Comparison of ENCODE assay signal across 18 cellular contexts in the genomic region with DNA sequence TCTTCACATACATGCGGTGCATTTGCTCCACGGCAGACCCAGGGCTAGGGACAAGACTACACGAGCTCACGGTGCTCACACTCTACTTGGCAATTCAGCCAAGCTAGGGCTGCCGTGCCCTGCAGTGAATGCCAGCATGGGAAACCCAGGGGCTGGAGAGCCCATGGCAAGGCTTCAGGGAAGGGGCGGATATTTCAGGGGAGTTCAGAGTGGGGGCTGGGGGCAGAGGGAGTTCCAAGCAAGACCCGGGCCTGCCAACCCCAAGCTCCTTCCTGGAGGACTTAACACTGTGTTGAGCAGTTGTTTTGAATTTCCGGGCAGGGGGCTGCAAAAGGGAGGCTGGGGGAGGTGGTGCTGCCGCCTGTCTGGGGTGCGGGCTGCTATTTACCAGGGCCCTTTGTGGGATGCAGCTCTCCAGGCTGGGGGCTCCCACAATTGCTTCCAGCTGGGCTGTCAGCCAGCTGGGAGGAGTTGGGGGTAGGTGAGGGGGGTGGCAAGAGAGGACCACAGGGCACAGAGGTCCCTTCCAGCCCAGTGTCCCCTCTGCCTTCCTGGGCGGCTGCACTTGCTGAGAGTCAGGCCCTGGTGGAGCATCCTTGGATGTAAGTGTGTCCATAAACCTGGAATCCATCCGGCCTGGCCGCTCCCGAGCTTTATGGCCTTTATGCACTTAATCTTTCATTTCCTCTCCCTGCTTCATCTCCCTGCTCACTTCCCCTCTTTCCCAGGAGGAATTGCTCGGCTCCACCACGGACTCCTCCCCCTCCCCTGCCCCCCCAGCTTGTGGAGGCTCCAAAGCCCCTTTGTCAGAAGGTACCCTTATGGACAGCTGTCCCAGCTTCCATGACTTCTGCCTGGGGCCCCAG. TPM values are rescaled to one million over a fixed set of nuclear protein-coding genes. Genes with fewer than 3 reads are reported as not detected.
DNase-seq lines count a peak whose midpoint lies in the region; ATAC-seq and TF ChIP-seq lines count a peak whose summit lies in the region.
"Had no signal": no experiment of that assay in that cellular context is flagged by ENCODE, and none has a peak within 500 bp of the region (broad histone marks: within the 10 kb centered on the region; RNA-seq: fewer than 3 reads in every experiment).

No MANE protein-coding gene starts in this region.

- H3K27me3 Mint-ChIP-seq in brain (peaks cover 11% of the 10 kb centered on the region), mesothelial cell of epicardium (ENCODE audit: low read depth) (no peaks in the 10 kb centered on the region)

- H3K27ac Mint-ChIP-seq in brain (peak overlapping the region; percentile 16 to 80 (median 64)), mesothelial cell of epicardium (peak overlapping the region; percentile 90)
- H3K27ac Mint-ChIP-seq: memory B cell had no signal

- no peaks in the 10 kb centered on the region for H3K36me3 ChIP-seq in cardiac muscle cell
- no peaks in the 10 kb centered on the region for H3K36me3 ChIP-seq in upper lobe of right lung
- no peaks in the 10 kb centered on the region for H3K36me3 ChIP-seq in Peyer's patch
- H3K36me3 ChIP-seq: heart right ventricle, right lobe of liver, thyroid gland had no signal

- no peak overlapping the region for H3K4me3 ChIP-seq in cardiac muscle cell
- no peak overlapping the region for H3K4me3 ChIP-seq in upper lobe of right lung
- H3K4me3 ChIP-seq in Peyer's patch = no peak overlapping the region
- H3K4me3 ChIP-seq: dorsolateral prefrontal cortex, heart right ventricle, right lobe of liver, thyroid gland had no signal

- H3K27ac ChIP-seq in cardiac muscle cell (peak overlapping the region; percentile 85), upper lobe of right lung (no peak overlapping the region), Peyer's patch (no peak overlapping the region)
- H3K27ac ChIP-seq: dorsolateral prefrontal cortex, heart right ventricle, right lobe of liver, thyroid gland had no signal

- TF ChIP-seq CTCF in cardiac muscle cell (IDR thresholded peaks at IDR 0.05; ENCODE audit: low read depth, low read length) = no peak
- no peak for TF ChIP-seq CTCF in brain (conservative IDR thresholded peaks at IDR 0.05)
- no peak for TF ChIP-seq CTCF in mesothelial cell of epicardium (IDR thresholded peaks at IDR 0.05; ENCODE audit: unreplicated experiment)
- no peak for TF ChIP-seq CTCF in upper lobe of right lung (IDR thresholded peaks at IDR 0.05)
- no peak for TF ChIP-seq CTCF in Peyer's patch (IDR thresholded peaks at IDR 0.05)

- H3K4me1 Mint-ChIP-seq in brain = peaks cover 87% of the 10 kb centered on the region
- H3K4me1 Mint-ChIP-seq in mesothelial cell of epicardium = peaks cover 72% of the 10 kb centered on the region
- H3K4me1 Mint-ChIP-seq: memory B cell had no signal

- H3K9me3 ChIP-seq in cardiac muscle cell (ENCODE audit: low read depth) (no peaks in the 10 kb centered on the region), upper lobe of right lung (no peaks in the 10 kb centered on the region), Peyer's patch (no peaks in the 10 kb centered on the region)
- H3K9me3 ChIP-seq: heart right ventricle, right lobe of liver, thyroid gland had no signal

- no peak for TF ChIP-seq POLR2A in Peyer's patch (IDR thresholded peaks at IDR 0.05)

- H3K4me1 ChIP-seq in cardiac muscle cell (ENCODE audit: low read depth) = peaks cover 65% of the 10 kb centered on the region
- peaks cover 16% of the 10 kb centered on the region for H3K4me1 ChIP-seq in upper lobe of right lung
- H3K4me1 ChIP-seq in Peyer's patch = peaks cover 0 to 24% (median 0%) of the 10 kb centered on the region in 4 donors

- intact Hi-C loops in cardiac septum (cut with DNase I) (no loop called here), upper lobe of right lung (cut with DNase I) (no loop called here)

- H3K9me3 Mint-ChIP-seq in brain (peaks cover 0 to 6% (median 0%) of the 10 kb centered on the region in 5 experiments), mesothelial cell of epicardium (no peaks in the 10 kb centered on the region)

- H3K36me3 Mint-ChIP-seq in brain (no peaks in the 10 kb centered on the region), mesothelial cell of epicardium (no peaks in the 10 kb centered on the region)
- H3K36me3 Mint-ChIP-seq: memory B cell had no signal

- H3K4me3 Mint-ChIP-seq in brain (peak overlapping the region in 2 of 5 experiments; percentile 47 to 57), mesothelial cell of epicardium (peak overlapping the region; percentile 38)
- H3K4me3 Mint-ChIP-seq: memory B cell had no signal

- H3K27me3 ChIP-seq in cardiac muscle cell (no peaks in the 10 kb centered on the region), upper lobe of right lung (no peaks in the 10 kb centered on the region), Peyer's patch (no peaks in the 10 kb centered on the region)
- H3K27me3 ChIP-seq: dorsolateral prefrontal cortex, heart right ventricle, right lobe of liver, thyroid gland had no signal

- ATAC-seq in upper lobe of right lung (no peak), HG03342 (IDR thresholded peaks at IDR 0.05; ENCODE audit: unreplicated experiment) (no peak)

- DNase-seq in cardiac muscle cell (ENCODE audit: low read depth in 1 of 2, low spot score in 1 of 2) (no peak), cardiac septum (ENCODE audit: low spot score) (no peak), mesothelial cell of epicardium (ENCODE audit: low spot score in 2 of 2, unreplicated experiment in 2 of 2) (peak in 1 of 2 experiments; percentile 37), upper lobe of right lung (peak; percentile 48), Peyer's patch (no peak)
- DNase-seq in NK-92 treated with Interleukin-12 subunit alpha and Interleukin-12 subunit beta, amount 100 ng/mL, for 24 hours (lab: John Stamatoyannopoulos, UW) = no peak
- DNase-seq: activated gamma-delta T cell; dorsolateral prefrontal cortex; HCEC 1CT; heart right ventricle; NCI-H1436; NCI-H345; right lobe of liver; stimulated activated CD4-positive, alpha-beta T cell treated with anti-CD3 and anti-CD28 coated beads, Interleukin-2, amount 100 ng/mL, for 48 hours; thyroid gland had no signal

RNA-seq across cellular contexts. Expression of gene SSBP3, which starts 55.8 kb away (rescaled TPM):
- total RNA-seq in cardiac muscle cell (81.0 and 90.6 TPM in 2 replicates), cardiac septum (45.4 TPM), mesothelial cell of epicardium (171 to 188 TPM (median 172 TPM) in 3 replicates), upper lobe of right lung (40.4 TPM), Peyer's patch (10 to 100 TPM; 19.0 to 35.2 (median 33.4) TPM)
- polyA plus RNA-seq in cardiac muscle cell (40.2 and 56.0 TPM in 2 replicates), brain (ENCODE audit: insufficient read depth, low read depth, low replicate concordance) (197 TPM)
